ENCODE assay signal across 10 cellular contexts in the genomic region with DNA sequence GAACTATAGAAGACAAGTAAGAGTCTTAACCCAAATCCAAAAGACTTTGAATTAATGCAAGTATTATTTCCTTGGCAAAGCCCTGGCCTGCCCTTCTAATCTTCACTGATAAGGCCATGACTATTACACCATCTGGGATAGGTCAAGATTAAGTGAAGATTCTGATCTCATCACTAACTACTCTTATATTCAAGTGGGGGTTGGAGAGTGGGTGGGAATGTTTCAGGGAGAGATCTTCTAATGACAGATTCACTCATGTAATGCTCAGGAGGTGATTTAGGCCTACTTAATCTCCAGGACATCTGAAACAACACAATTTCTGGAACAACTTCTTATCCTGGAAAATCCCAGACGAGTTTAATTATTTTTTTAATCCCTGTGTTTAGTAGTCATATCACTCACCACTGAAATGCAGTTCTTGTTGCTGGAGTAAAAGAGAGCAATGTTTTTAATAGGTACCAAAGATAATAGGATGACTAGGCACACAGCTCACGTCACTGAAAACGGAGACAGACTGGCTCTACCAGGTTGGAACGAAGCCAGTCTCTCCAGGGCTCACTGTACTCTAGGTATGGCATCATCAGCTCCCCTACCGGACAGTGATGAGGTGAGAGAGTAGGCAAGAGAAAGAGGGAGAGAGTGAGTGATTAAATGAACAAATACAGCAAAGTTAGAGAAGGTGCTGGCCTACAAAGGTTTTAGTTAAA.
A peak's percentile ranks its signal among the peaks of the same experiment; 100 is the strongest.
DNase-seq lines count a peak whose midpoint lies in the region; ATAC-seq and TF ChIP-seq lines count a peak whose summit lies in the region.
"Had no signal": no experiment of that assay in that cellular context is flagged by ENCODE, and none has a peak within 500 bp of the region (broad histone marks: within the 10 kb centered on the region; RNA-seq: fewer than 3 reads in every experiment).

No MANE protein-coding gene starts in this region.

- no peaks in the 10 kb centered on the region for H3K9me2 ChIP-seq in SK-N-SH

- no peak for TF ChIP-seq POLR2A in Peyer's patch (IDR thresholded peaks at IDR 0.05)

- no peak overlapping the region for H3K9ac ChIP-seq in SK-N-SH

- TF ChIP-seq CTCF in BJ (IDR thresholded peaks at IDR 0.05; ENCODE audit: insufficient read depth, low read depth, low read length), result peak; percentile 16; the same call in 1 of the 2 replicates
- no peak for TF ChIP-seq CTCF in LNCaP clone FGC (IDR thresholded peaks at IDR 0.05; ENCODE audit: control insufficient read depth, extremely low read depth, insufficient read depth)
- peak; percentile 43; the same call in 1 of the 2 replicates for TF ChIP-seq CTCF in SK-N-SH (IDR thresholded peaks at IDR 0.05)
- no peak for TF ChIP-seq CTCF in Peyer's patch (IDR thresholded peaks at IDR 0.05)

- POLR2A ChIA-PET in BJ (lab: Charles Lee), result no interaction called here
- POLR2A ChIA-PET in SK-N-SH (lab: Yijun Ruan, JAX), result no interaction called here

- H3K36me3 ChIP-seq in BJ (ENCODE audit: control insufficient read depth, insufficient read depth, low read length) (no peaks in the 10 kb centered on the region), SK-N-SH (replicated peaks in 1 of 2; ENCODE audit: control insufficient read depth in 1 of 2, insufficient read depth in 2 of 2, low read length in 1 of 2) (no peaks in the 10 kb centered on the region), Peyer's patch (no peaks in the 10 kb centered on the region)

- no peak for ATAC-seq in GM18517 (IDR thresholded peaks at IDR 0.05; ENCODE audit: unreplicated experiment)

- H3K27me3 ChIP-seq in BJ (ENCODE audit: control insufficient read depth, insufficient read depth, low read length) (no peaks in the 10 kb centered on the region), SK-N-SH (ENCODE audit: insufficient read depth) (no peaks in the 10 kb centered on the region), Peyer's patch (no peaks in the 10 kb centered on the region)

- H3K4me3 ChIP-seq in BJ (ENCODE audit: low read depth, low read length) (no peak overlapping the region), LNCaP clone FGC (ENCODE audit: low read depth, low read length) (no peak overlapping the region), SK-N-SH (ENCODE audit: low read depth in 2 of 2, low read length in 1 of 2) (no peak overlapping the region), Peyer's patch (no peak overlapping the region)

- H3K4me2 ChIP-seq in SK-N-SH, result no peak overlapping the region

- H2AFZ ChIP-seq in SK-N-SH (ENCODE audit: low read depth), result 0 out of 2 replicates have a peak overlapping the region, but pooled peaks have one; percentile 18

- H3K79me2 ChIP-seq in SK-N-SH (ENCODE audit: insufficient read depth), result no peaks in the 10 kb centered on the region

- TF ChIP-seq EP300 in SK-N-SH (IDR thresholded peaks at IDR 0.05; ENCODE audit: borderline replicate concordance in 1 of 2, low read depth in 1 of 2, low read length in 1 of 2), result no peak

- DNase-seq in BJ (ENCODE audit: low read depth) (no peak), LNCaP clone FGC (ENCODE audit: low read depth) (peak; percentile 41), SK-N-SH (no peak), iris pigment epithelial cell (ENCODE audit: low read depth) (peak; percentile 88), iPS-NIHi11 (ENCODE audit: low spot score) (no peak), Peyer's patch (no peak)
- DNase-seq in activated CD8-positive, alpha-beta memory T cell treated with anti-CD3 and anti-CD28 coated beads, Interleukin-2, amount 50 U/mL, for 48 hours, result no peak
- DNase-seq: activated CD4-positive, alpha-beta memory T cell treated with anti-CD3 and anti-CD28 coated beads, Interleukin-2, amount 10 ng/mL, durations not matched to agents 7 days and 5 days; immature natural killer cell had no signal

- WGBS in SK-N-SH (ENCODE audit: low lambda C conversion rate), result 6% methylated on average over 5 of the region's 5 CpGs

- peaks cover 11% of the 10 kb centered on the region for H3F3A ChIP-seq in SK-N-SH (replicated peaks; ENCODE audit: insufficient read depth)

- H3K9me3 ChIP-seq in SK-N-SH (no peaks in the 10 kb centered on the region), Peyer's patch (no peaks in the 10 kb centered on the region)

- peak overlapping the region in 1 of 2 experiments; percentile 62; a peak in 2 of 4 replicates for H3K27ac ChIP-seq in SK-N-SH (ENCODE audit: low read depth in 2 of 2, low read length in 1 of 2)
- no peak overlapping the region for H3K27ac ChIP-seq in Peyer's patch

- CTCF ChIA-PET in BJ (lab: Yijun Ruan, JAX), result interaction anchor here (0.7 kb wide), 1 partner anchor 125 kb away, joined by 3 read pairs; no protein-coding TSS in a partner anchor
- CTCF ChIA-PET in SK-N-SH (lab: Yijun Ruan, JAX), result no interaction called here

- TF ChIP-seq RAD21 in SK-N-SH (IDR thresholded peaks at IDR 0.05; ENCODE audit: low read length), result no peak

- H3K4me1 ChIP-seq in SK-N-SH (ENCODE audit: control insufficient read depth in 1 of 2, insufficient read depth in 2 of 2, low read depth in 1 of 2, low read length in 1 of 2) (peaks cover 2 to 35% of the 10 kb centered on the region in 2 experiments; a peak in 3 of 4 replicates), Peyer's patch (no peaks in the 10 kb centered on the region)

- H4K20me1 ChIP-seq in SK-N-SH (ENCODE audit: insufficient read depth), result no peaks in the 10 kb centered on the region

TF ChIP-seq in SK-N-SH, 30 proteins besides CTCF, POLR2A, EP300 and RAD21:
- TF ChIP-seq NFIC (IDR thresholded peaks at IDR 0.05; ENCODE audit: borderline replicate concordance) (peak; percentile 55), TAF1 (IDR thresholded peaks at IDR 0.05; ENCODE audit: borderline replicate concordance, low read depth, low read length) (no peak)

Comparison
In these comparisons a context has a peak if more than half of its experiments do, and no peak if none do; other contexts are left out.
1. DNase-seq: peak in LNCaP clone FGC (single experiment) and iris pigment epithelial cell (single experiment); none in BJ (single experiment), SK-N-SH (single experiment), iPS-NIHi11 (single experiment), activated CD8-positive, alpha-beta memory T cell treated with anti-CD3 and anti-CD28 coated beads, Interleukin-2, amount 50 U/mL, for 48 hours (single experiment) and Peyer's patch (0 of 3).
2. CTCF ChIP-seq: peak in BJ (single experiment) and SK-N-SH (single experiment); none in LNCaP clone FGC (single experiment) and Peyer's patch (0 of 6).